In genomic region chr9:93579711-93580516, GRCh38 we compare ENCODE assay signal across 1 cellular context.
TF ChIP-seq lines count a peak whose summit lies in the region.

No MANE protein-coding gene starts in this region.

TF ChIP-seq in HepG2, 621 proteins besides CTCF, POLR2A, EP300 and RAD21 (continued from another document):
- no peak for TF ChIP-seq SNAPC4 (CRISPR knock-in tag; IDR thresholded peaks at IDR 0.05)
- TF ChIP-seq GATA4 (IDR thresholded peaks at IDR 0.05; ENCODE audit: borderline replicate concordance, low read depth): no peak
- no peak for TF ChIP-seq CC2D1A (CRISPR knock-in tag; IDR thresholded peaks at IDR 0.05)
- TF ChIP-seq BRCA1 (CRISPR knock-in tag; IDR thresholded peaks at IDR 0.05): no peak
- TF ChIP-seq MAFG (CRISPR knock-in tag; IDR thresholded peaks at IDR 0.05): no peak
- TF ChIP-seq JARID2 (CRISPR knock-in tag; IDR thresholded peaks at IDR 0.05; ENCODE audit: insufficient replicate concordance): no peak
- TF ChIP-seq SCMH1 (CRISPR knock-in tag; IDR thresholded peaks at IDR 0.05; ENCODE audit: borderline replicate concordance): no peak
- no peak for TF ChIP-seq ZNF672 (CRISPR knock-in tag; IDR thresholded peaks at IDR 0.05)
- no peak for TF ChIP-seq ZBTB26 (CRISPR knock-in tag; IDR thresholded peaks at IDR 0.05; ENCODE audit: borderline replicate concordance)
- no peak for TF ChIP-seq ZNF552 (CRISPR knock-in tag; IDR thresholded peaks at IDR 0.05; ENCODE audit: borderline replicate concordance)
- TF ChIP-seq ZNF724P (CRISPR knock-in tag; IDR thresholded peaks at IDR 0.05; ENCODE audit: borderline replicate concordance): no peak
- TF ChIP-seq HMGA1 (CRISPR knock-in tag; conservative IDR thresholded peaks at IDR 0.05): no peak
- TF ChIP-seq DR1 (CRISPR knock-in tag; IDR thresholded peaks at IDR 0.05): no peak
- no peak for TF ChIP-seq NR3C1 (CRISPR knock-in tag; IDR thresholded peaks at IDR 0.05)
